ENCODE assay signal across 1 cellular context in genomic region chr2:74553892-74554820, GRCh38.
A peak's percentile ranks its signal among the peaks of the same experiment; 100 is the strongest.
TF ChIP-seq lines count a peak whose summit lies in the region.

Gene DOK1, plus strand, starts transcription at chr2:74554720. Its CDS starts 35 bp downstream, at chr2:74554755.
Gene LOXL3, minus strand, starts transcription at chr2:74553942. Its CDS starts 1,308 bp downstream, at chr2:74552634.

TF ChIP-seq in K562, 482 proteins besides CTCF, POLR2A, EP300 and RAD21 (continued from another document and continues in another):
- peak; percentile 69; the same call in 1 of the 2 replicates for TF ChIP-seq GABPB1 (CRISPR knock-in tag; IDR thresholded peaks at IDR 0.05)
- peak; percentile 23; the same call in 1 of the 2 replicates for TF ChIP-seq AFF4 (CRISPR knock-in tag; IDR thresholded peaks at IDR 0.05)
- TF ChIP-seq MNT (conservative IDR thresholded peaks at IDR 0.05) = peak; percentile 30 to 74; a peak in 3 of 4 replicates
- TF ChIP-seq ZNF609 (CRISPR knock-in tag; IDR thresholded peaks at IDR 0.05; ENCODE audit: borderline replicate concordance) = no peak
- no peak for TF ChIP-seq TSC22D4 (tag; IDR thresholded peaks at IDR 0.05)
- no peak for TF ChIP-seq ARNT (IDR thresholded peaks at IDR 0.05)
- peak; percentile 42; the same call in 1 of the 2 replicates for TF ChIP-seq XRCC5 (IDR thresholded peaks at IDR 0.05; ENCODE audit: low read depth, low read length)
- TF ChIP-seq ZNF239 (CRISPR knock-in tag; IDR thresholded peaks at IDR 0.05) = no peak
- no peak for TF ChIP-seq NR3C1 (CRISPR knock-in tag; IDR thresholded peaks at IDR 0.05)
- TF ChIP-seq RFX5 (IDR thresholded peaks at IDR 0.05; ENCODE audit: low read depth, low read length) = peak; percentile 55; the same call in 1 of the 2 replicates
- TF ChIP-seq TCF15 (CRISPR knock-in tag; IDR thresholded peaks at IDR 0.05) = no peak
- TF ChIP-seq SRSF3 (IDR thresholded peaks at IDR 0.05; ENCODE audit: insufficient read depth, low read length) = no peak
- TF ChIP-seq MTF1 (CRISPR knock-in tag; IDR thresholded peaks at IDR 0.05; ENCODE audit: borderline replicate concordance) = no peak
- peak; percentile 48 for TF ChIP-seq SMAD4 (CRISPR knock-in tag; conservative IDR thresholded peaks at IDR 0.05)
- peak; percentile 47 for TF ChIP-seq CXXC5 (CRISPR knock-in tag; IDR thresholded peaks at IDR 0.05)
- no peak; the same call in 1 of the 2 replicates for TF ChIP-seq ZBTB40 (IDR thresholded peaks at IDR 0.05)
- no peak for TF ChIP-seq ZBTB40 (CRISPR knock-in tag; IDR thresholded peaks at IDR 0.05)
- no peak for TF ChIP-seq RBM22 (IDR thresholded peaks at IDR 0.05; ENCODE audit: low read depth, low read length, poor library complexity, severe bottlenecking)
- no peak for TF ChIP-seq MCM5 (IDR thresholded peaks at IDR 0.05; ENCODE audit: low read depth)
- 0 out of 2 replicates have a peak, but pooled peaks have one; percentile 61 for TF ChIP-seq STAT6 (CRISPR knock-in tag; IDR thresholded peaks at IDR 0.05)
- TF ChIP-seq NCOA1 (IDR thresholded peaks at IDR 0.05; ENCODE audit: low read depth) = peak; percentile 99
- no peak for TF ChIP-seq GTF2F1 (IDR thresholded peaks at IDR 0.05; ENCODE audit: low read depth, low read length)
- peak; percentile 71 for TF ChIP-seq POLR2G (IDR thresholded peaks at IDR 0.05; ENCODE audit: low read depth, low read length)
- TF ChIP-seq RB1 (IDR thresholded peaks at IDR 0.05; ENCODE audit: low read depth) = peak; percentile 97
- no peak for TF ChIP-seq HSF4 (CRISPR knock-in tag; IDR thresholded peaks at IDR 0.05; ENCODE audit: borderline replicate concordance)
- no peak for TF ChIP-seq RFX7 (CRISPR knock-in tag; IDR thresholded peaks at IDR 0.05)
- TF ChIP-seq POLR2AphosphoS5 (IDR thresholded peaks at IDR 0.05; ENCODE audit: control insufficient read depth, insufficient read depth, low read depth, low read length) = 0 out of 2 replicates have a peak, but pooled peaks have one; percentile 19
- no peak for TF ChIP-seq ELK1 (CRISPR knock-in tag; IDR thresholded peaks at IDR 0.05)
- no peak for TF ChIP-seq SAFB (IDR thresholded peaks at IDR 0.05; ENCODE audit: borderline replicate concordance, low read depth, low read length)
- peak; percentile 82 for TF ChIP-seq E2F1 (CRISPR knock-in tag; IDR thresholded peaks at IDR 0.05)
